Comparison of ENCODE assay signal across 27 cellular contexts in the genomic region with DNA sequence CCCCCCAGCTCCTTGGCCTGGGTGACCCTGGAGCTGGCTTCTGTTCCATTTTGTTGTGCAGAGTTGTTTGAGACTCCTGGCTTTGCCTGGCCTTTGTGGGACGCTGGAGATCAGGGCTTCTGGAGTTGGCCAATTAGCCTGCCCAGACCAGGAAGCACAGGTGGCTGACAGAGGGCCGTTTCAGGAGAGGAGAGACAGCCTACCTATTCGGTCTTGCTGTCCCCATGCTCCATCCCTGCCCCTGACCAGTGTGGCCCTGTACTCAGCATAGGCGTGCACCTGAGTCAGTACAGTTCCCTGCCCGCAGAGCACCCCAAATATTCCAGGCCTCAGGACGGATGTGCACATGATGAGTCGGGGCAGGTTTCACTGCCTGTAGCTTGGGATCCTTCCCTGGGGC.
"Had no signal": no experiment of that assay in that cellular context is flagged by ENCODE, and none has a peak within 500 bp of the region (broad histone marks: within the 10 kb centered on the region; RNA-seq: fewer than 3 reads in every experiment).

No MANE protein-coding gene starts in this region.

- H3K9me3 ChIP-seq: colonic mucosa, gastrocnemius medialis, left ventricle myocardium inferior, mucosa of descending colon, pancreas, psoas muscle, stomach, testis, transverse colon had no signal

- ATAC-seq: gastrocnemius medialis; mucosa of descending colon; pancreas; psoas muscle; stimulated activated naive B cell treated with anti-CD40 and anti-IgM and Interleukin-4, amounts not matched to agents 10 μg/mL and 1 μg/mL and 100 μg/mL, for 72 hours; WTC11 had no signal

- FAIRE-seq: bronchial epithelial cell, islet of Langerhans, pancreas had no signal

- H3K4me3 ChIP-seq: colonic mucosa, gastrocnemius medialis, left ventricle myocardium inferior, lung, mucosa of descending colon, pancreas, psoas muscle, smooth muscle cell, stomach, testis, transverse colon had no signal

- H3K4me1 ChIP-seq: colonic mucosa, pancreas, psoas muscle, testis had no signal

- H3K27me3 ChIP-seq: colonic mucosa, gastrocnemius medialis, pancreas, stomach, testis, transverse colon had no signal

- DNase-seq: activated CD4-positive, alpha-beta memory T cell treated with anti-CD3 and anti-CD28 coated beads, Interleukin-2, amount 10 ng/mL, durations not matched to agents 7 days and 5 days; activated CD4-positive, alpha-beta T cell treated with anti-CD3 and anti-CD28 coated beads for 1 hour; activated CD4-positive, alpha-beta T cell treated with anti-CD3 and anti-CD28 coated beads, Interleukin-2, amount 10 ng/mL, durations not matched to agents 7 days and 5 days; activated CD8-positive, alpha-beta memory T cell treated with anti-CD3 and anti-CD28 coated beads, Interleukin-2, amount 50 U/mL, for 48 hours; activated gamma-delta T cell treated with Interleukin-2 at 50 U/mL for 16 hours; activated T-cell treated with anti-CD3 and anti-CD28 coated beads, Interleukin-2, amount 50 U/mL, for 24 hours; anterior cingulate cortex; colonic mucosa; effector memory CD4-positive, alpha-beta T cell; gastrocnemius medialis; glutamatergic neuron; left ventricle myocardium inferior; mucosa of descending colon; nephron progenitor cell; psoas muscle; stimulated activated CD4-positive, alpha-beta T cell treated with anti-CD3 and anti-CD28 coated beads, Interleukin-1b, Interleukin-23, amount 100 ng/mL, for 48 hours; stimulated activated naive B cell treated with anti-CD40 and anti-IgM and Interleukin-4, amounts not matched to agents 10 μg/mL and 1 μg/mL and 100 μg/mL, for 72 hours; stomach; T-helper 2 cell; testis; transverse colon had no signal

- H3K36me3 ChIP-seq: colonic mucosa, pancreas, transverse colon had no signal

- H3K27ac ChIP-seq: colonic mucosa, gastrocnemius medialis, pancreas, psoas muscle, testis had no signal
